In the genomic region with DNA sequence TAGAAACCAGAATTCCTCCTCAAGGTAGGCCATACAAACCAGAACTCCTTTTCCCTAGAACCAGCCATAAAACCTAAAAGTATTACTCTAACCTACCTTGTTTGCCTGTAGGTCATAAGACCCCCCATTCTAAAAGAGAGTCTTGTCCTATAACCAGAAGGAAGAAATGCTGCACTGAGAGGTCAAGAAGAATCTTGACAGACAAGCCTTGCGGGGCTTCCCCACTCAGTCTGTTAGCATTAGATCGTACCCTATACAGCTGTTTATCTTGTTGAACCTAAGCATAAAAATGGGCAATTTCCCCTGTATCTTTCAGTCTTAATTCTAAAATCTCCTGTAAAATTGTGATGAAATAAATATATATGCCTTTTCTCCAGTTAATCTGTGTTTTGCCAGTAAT, we compare ENCODE assay signal across 13 cellular contexts. TPM values are rescaled to one million over a fixed set of nuclear protein-coding genes. Genes with fewer than 3 reads are reported as not detected.
DNase-seq lines count a peak whose midpoint lies in the region; ATAC-seq and TF ChIP-seq lines count a peak whose summit lies in the region.
"Had no signal": no experiment of that assay in that cellular context is flagged by ENCODE, and none has a peak within 500 bp of the region (broad histone marks: within the 10 kb centered on the region; RNA-seq: fewer than 3 reads in every experiment).

No MANE protein-coding gene starts in this region.

- H3K27me3 Mint-ChIP-seq in CD4-positive, alpha-beta memory T cell = no peaks in the 10 kb centered on the region
- peaks cover 16% of the 10 kb centered on the region for H3K27me3 Mint-ChIP-seq in HFFc6 (ENCODE audit: insufficient read depth)
- H3K27me3 Mint-ChIP-seq in activated T-helper 1 cell treated with anti-CD3 and anti-CD28 coated beads, Interleukin-12 subunit alpha, Interleukin-12 subunit beta, Interleukin-2, Interleukin-4 antibody, amounts not matched to agents 30 ng/mL and 10 ng/mL and 1 ng/mL, durations not matched to agents 14 hours and 24 hours and 36 hours (ENCODE audit: insufficient read depth) = peaks cover 2% of the 10 kb centered on the region
- H3K27me3 Mint-ChIP-seq in naive thymus-derived CD4-positive, alpha-beta T cell = peaks cover 0 to 4% (median 0%) of the 10 kb centered on the region in 5 donors

- POLR2A ChIA-PET in CD4-positive, alpha-beta memory T cell (lab: Charles Lee; ENCODE audit: partially characterized antibody) = interaction anchor here (1.0 to 20.6 kb wide), 6 partner anchors 11 to 1789 kb away, joined by 3 to 1198 read pairs (median 248); a partner anchor contains a TSS
- POLR2A ChIA-PET in naive thymus-derived CD4-positive, alpha-beta T cell (lab: Charles Lee) = interaction anchor here (0.8 to 42.5 kb wide), 8 partner anchors 11 to 1838 kb away, joined by 3 to 2497 read pairs (median 350); a partner anchor contains a TSS

- peaks cover 26% of the 10 kb centered on the region for H3K4me1 ChIP-seq in CD4-positive, alpha-beta memory T cell (ENCODE audit: insufficient read depth, low read length)
- H3K4me1 ChIP-seq in naive thymus-derived CD4-positive, alpha-beta T cell (ENCODE audit: control insufficient read depth in 2 of 2, insufficient read depth in 2 of 2, low read length in 2 of 2) = peaks cover 15 to 26% of the 10 kb centered on the region in 2 donors

- CTCF ChIA-PET in CD4-positive, alpha-beta memory T cell (lab: Charles Lee; ENCODE audit: partially characterized antibody) = interaction anchor here (1.1 to 5.4 kb wide), 2 partner anchors 9 kb away, joined by 3 to 78 read pairs; a partner anchor contains a TSS
- CTCF ChIA-PET in naive thymus-derived CD4-positive, alpha-beta T cell (lab: Charles Lee) = no interaction called here

- peak overlapping the region in 2 of 7 donors; percentile 23 to 89 for H3K27ac Mint-ChIP-seq in CD4-positive, alpha-beta memory T cell
- H3K27ac Mint-ChIP-seq in HFFc6 = peak overlapping the region; percentile 92
- peak overlapping the region; percentile 60 for H3K27ac Mint-ChIP-seq in activated T-helper 1 cell treated with anti-CD3 and anti-CD28 coated beads, Interleukin-12 subunit alpha, Interleukin-12 subunit beta, Interleukin-2, Interleukin-4 antibody, amounts not matched to agents 30 ng/mL and 10 ng/mL and 1 ng/mL, durations not matched to agents 14 hours and 24 hours and 36 hours
- peak overlapping the region in 2 of 9 donors; percentile 38 to 97 for H3K27ac Mint-ChIP-seq in naive thymus-derived CD4-positive, alpha-beta T cell

- no peak for ATAC-seq in naive thymus-derived CD4-positive, alpha-beta T cell

- H3K9me3 Mint-ChIP-seq in CD4-positive, alpha-beta memory T cell = no peaks in the 10 kb centered on the region
- no peaks in the 10 kb centered on the region for H3K9me3 Mint-ChIP-seq in HFFc6
- H3K9me3 Mint-ChIP-seq in activated T-helper 1 cell treated with anti-CD3 and anti-CD28 coated beads, Interleukin-12 subunit alpha, Interleukin-12 subunit beta, Interleukin-2, Interleukin-4 antibody, amounts not matched to agents 30 ng/mL and 10 ng/mL and 1 ng/mL, durations not matched to agents 14 hours and 24 hours and 36 hours = no peaks in the 10 kb centered on the region
- no peaks in the 10 kb centered on the region for H3K9me3 Mint-ChIP-seq in naive thymus-derived CD4-positive, alpha-beta T cell

- H3K36me3 ChIP-seq in CD4-positive, alpha-beta memory T cell (ENCODE audit: insufficient read depth, low read length) = no peaks in the 10 kb centered on the region
- no peaks in the 10 kb centered on the region for H3K36me3 ChIP-seq in naive thymus-derived CD4-positive, alpha-beta T cell (ENCODE audit: control insufficient read depth in 2 of 3, insufficient read depth in 3 of 3, low read length in 3 of 3)
- H3K36me3 ChIP-seq: MG63 had no signal

- H3K4me3 ChIP-seq in CD4-positive, alpha-beta memory T cell (ENCODE audit: low read length in 2 of 2) = no peak overlapping the region
- H3K4me3 ChIP-seq in naive thymus-derived CD4-positive, alpha-beta T cell (ENCODE audit: low read length) = no peak overlapping the region

- peaks cover 0 to 5% of the 10 kb centered on the region in 2 donors for H3K36me3 Mint-ChIP-seq in CD4-positive, alpha-beta memory T cell
- H3K36me3 Mint-ChIP-seq in HFFc6 (ENCODE audit: low read depth) = no peaks in the 10 kb centered on the region
- no peaks in the 10 kb centered on the region for H3K36me3 Mint-ChIP-seq in activated T-helper 1 cell treated with anti-CD3 and anti-CD28 coated beads, Interleukin-12 subunit alpha, Interleukin-12 subunit beta, Interleukin-2, Interleukin-4 antibody, amounts not matched to agents 30 ng/mL and 10 ng/mL and 1 ng/mL, durations not matched to agents 14 hours and 24 hours and 36 hours (ENCODE audit: low read depth)
- H3K36me3 Mint-ChIP-seq in naive thymus-derived CD4-positive, alpha-beta T cell = no peaks in the 10 kb centered on the region

- no peak for DNase-seq in CD4-positive, alpha-beta memory T cell
- DNase-seq in HFFc6 (no peak), ecto neural progenitor cell (ENCODE audit: low spot score) (no peak), posterior cingulate gyrus (no peak), NCI-H146 (lab: John Stamatoyannopoulos, UW) (no peak), SK-N-DZ (ENCODE audit: low spot score) (no peak)
- DNase-seq in activated T-helper 1 cell treated with anti-CD3 and anti-CD28 coated beads, Interleukin-12 subunit alpha, Interleukin-12 subunit beta, Interleukin-2, Interleukin-4 antibody, amounts not matched to agents 30 ng/mL and 10 ng/mL and 1 ng/mL, durations not matched to agents 14 hours and 24 hours and 36 hours (ENCODE audit: low spot score) = no peak
- DNase-seq in naive thymus-derived CD4-positive, alpha-beta T cell = no peak
- DNase-seq: activated CD4-positive, CD25-positive, alpha-beta regulatory T cell; activated gamma-delta T cell treated with Interleukin-2 at 50 U/mL for 16 hours; MG63; retina; testis had no signal

- H3K27me3 ChIP-seq in CD4-positive, alpha-beta memory T cell (ENCODE audit: insufficient read depth, low read length) = no peaks in the 10 kb centered on the region
- H3K27me3 ChIP-seq in naive thymus-derived CD4-positive, alpha-beta T cell (ENCODE audit: control insufficient read depth in 2 of 2, insufficient read depth in 2 of 2, low read length in 2 of 2) = no peaks in the 10 kb centered on the region
- H3K27me3 ChIP-seq: MG63, testis had no signal

- no peak overlapping the region for H3K27ac ChIP-seq in CD4-positive, alpha-beta memory T cell (ENCODE audit: low read depth, low read length)
- H3K27ac ChIP-seq in naive thymus-derived CD4-positive, alpha-beta T cell (ENCODE audit: low read depth, low read length) = no peak overlapping the region

- H3K4me1 Mint-ChIP-seq in CD4-positive, alpha-beta memory T cell = peaks cover 26 to 33% (median 30%) of the 10 kb centered on the region in 4 donors
- peaks cover 44% of the 10 kb centered on the region for H3K4me1 Mint-ChIP-seq in HFFc6 (ENCODE audit: low read depth)
- H3K4me1 Mint-ChIP-seq in activated T-helper 1 cell treated with anti-CD3 and anti-CD28 coated beads, Interleukin-12 subunit alpha, Interleukin-12 subunit beta, Interleukin-2, Interleukin-4 antibody, amounts not matched to agents 30 ng/mL and 10 ng/mL and 1 ng/mL, durations not matched to agents 14 hours and 24 hours and 36 hours (ENCODE audit: low read depth) = peaks cover 58% of the 10 kb centered on the region
- peaks cover 14 to 53% (median 30%) of the 10 kb centered on the region in 7 donors for H3K4me1 Mint-ChIP-seq in naive thymus-derived CD4-positive, alpha-beta T cell

- no peak for TF ChIP-seq CTCF in HFFc6 (IDR thresholded peaks at IDR 0.05)

- no peaks in the 10 kb centered on the region for H3K9me3 ChIP-seq in CD4-positive, alpha-beta memory T cell (ENCODE audit: control insufficient read depth in 1 of 2, low read length in 2 of 2)
- no peaks in the 10 kb centered on the region for H3K9me3 ChIP-seq in naive thymus-derived CD4-positive, alpha-beta T cell (ENCODE audit: control insufficient read depth in 2 of 3, low read length in 3 of 3)
- H3K9me3 ChIP-seq: MG63, testis had no signal

- H3K4me3 Mint-ChIP-seq in CD4-positive, alpha-beta memory T cell = peak overlapping the region in 6 of 8 donors; percentile 7 to 97 (median 31)
- H3K4me3 Mint-ChIP-seq in HFFc6 = peak overlapping the region; percentile 86
- peak overlapping the region; percentile 94 for H3K4me3 Mint-ChIP-seq in activated T-helper 1 cell treated with anti-CD3 and anti-CD28 coated beads, Interleukin-12 subunit alpha, Interleukin-12 subunit beta, Interleukin-2, Interleukin-4 antibody, amounts not matched to agents 30 ng/mL and 10 ng/mL and 1 ng/mL, durations not matched to agents 14 hours and 24 hours and 36 hours
- peak overlapping the region in 9 of 10 donors; percentile 35 to 97 (median 89) for H3K4me3 Mint-ChIP-seq in naive thymus-derived CD4-positive, alpha-beta T cell

- intact Hi-C loops in CD4-positive, alpha-beta memory T cell (cut with micrococcal nuclease) = loop anchor here (5.0 kb wide), 1 partner anchor 182 kb away; a partner anchor contains a TSS
- intact Hi-C loops in activated T-helper 1 cell treated with anti-CD3 and anti-CD28 coated beads, Interleukin-12 subunit alpha, Interleukin-12 subunit beta, Interleukin-2, Interleukin-4 antibody, amounts not matched to agents 30 ng/mL and 10 ng/mL and 1 ng/mL, durations not matched to agents 14 hours and 24 hours and 36 hours (cut with micrococcal nuclease) = loop anchor here (5.0 kb wide), 1 partner anchor 1802 kb away; a partner anchor contains a TSS
- intact Hi-C loops in naive thymus-derived CD4-positive, alpha-beta T cell (cut with micrococcal nuclease) = loop anchor here in 1 of 2 donors (5.0 kb wide), 1 partner anchor 1857 kb away; a partner anchor contains a TSS
- intact Hi-C loops in posterior cingulate gyrus (cut with DNase I) = no loop called here

RNA-seq across cellular contexts. Expression of a gene that starts 52.3 kb away (rescaled TPM):
- 1 to 10 TPM; 3.5 to 4.2 TPM for total RNA-seq in CD4-positive, alpha-beta memory T cell
- 1 to 10 TPM; 3.4 to 4.2 TPM for polyA plus RNA-seq in CD4-positive, alpha-beta memory T cell
- total RNA-seq in HFFc6 (2021; fragmentation: NEBNext Ultra II Directional; extraction: Animal tissue kit (Norgen Biotek cat#: 25700)) = 10 to 100 TPM; 16.1 to 21.7 (median 18.3) TPM
- total RNA-seq in activated T-helper 1 cell treated with anti-CD3 and anti-CD28 coated beads, Interleukin-12 subunit alpha, Interleukin-12 subunit beta, Interleukin-2, Interleukin-4 antibody, amounts not matched to agents 30 ng/mL and 10 ng/mL and 1 ng/mL, durations not matched to agents 14 hours and 24 hours and 36 hours = 0.13 and 0.37 TPM in 2 replicates
- 1 to 10 TPM; 1.5 to 4.6 (median 2.5) TPM for total RNA-seq in naive thymus-derived CD4-positive, alpha-beta T cell
- polyA plus RNA-seq in naive thymus-derived CD4-positive, alpha-beta T cell = under 1 TPM; 0.65 to 0.85 TPM
- polyA plus RNA-seq in SK-N-DZ (2014; cell fraction: cytosol; rRNA removed) = not detected in 2 replicates
- polyA plus RNA-seq in SK-N-DZ (2014; cell fraction: nucleus; rRNA removed) = not detected in 2 replicates

Comparison
In these comparisons a context has a peak if more than half of its experiments do, and no peak if none do; other contexts are left out.
1. H3K4me3 Mint-ChIP-seq: peak in every context shown above with its lines; median percentile 94 in activated T-helper 1 cell treated with anti-CD3 and anti-CD28 coated beads, Interleukin-12 subunit alpha, Interleukin-12 subunit beta, Interleukin-2, Interleukin-4 antibody, amounts not matched to agents 30 ng/mL and 10 ng/mL and 1 ng/mL, durations not matched to agents 14 hours and 24 hours and 36 hours; 89 in naive thymus-derived CD4-positive, alpha-beta T cell; 86 in HFFc6; 31 in CD4-positive, alpha-beta memory T cell.